8 cellular contexts compared by ENCODE assay signal in genomic region chr19:2327773-2328400, GRCh38. TPM values are rescaled to one million over a fixed set of nuclear protein-coding genes. Genes with fewer than 3 reads are reported as not detected.
DNase-seq lines count a peak whose midpoint lies in the region; ATAC-seq and TF ChIP-seq lines count a peak whose summit lies in the region.

No MANE protein-coding gene starts in this region.

- H3K9me3 Mint-ChIP-seq in T-cell = no peaks in the 10 kb centered on the region
- peaks cover 0 to 5% (median 0%) of the 10 kb centered on the region in 5 experiments for H3K9me3 Mint-ChIP-seq in brain

- H3K36me3 Mint-ChIP-seq in T-cell (peaks cover 7% of the 10 kb centered on the region), brain (peaks cover 32% of the 10 kb centered on the region)

- H3K27ac ChIP-seq in KOPT-K1 (ENCODE audit: low read depth, low read length, poor library complexity, severe bottlenecking) = peak overlapping the region; percentile 94

- peaks cover 58 to 71% (median 66%) of the 10 kb centered on the region in 3 donors for H3K4me1 Mint-ChIP-seq in T-cell
- peaks cover 78% of the 10 kb centered on the region for H3K4me1 Mint-ChIP-seq in brain

- H3K36me3 ChIP-seq in KOPT-K1 (ENCODE audit: insufficient read depth, low read length) = peaks cover 40% of the 10 kb centered on the region

- H3K27ac Mint-ChIP-seq in T-cell = peak overlapping the region; percentile 92 to 98
- H3K27ac Mint-ChIP-seq in brain = peak overlapping the region; percentile 97 to 99 (median 99)

- H3K9me3 ChIP-seq in KOPT-K1 (ENCODE audit: insufficient read depth, low read length, poor library complexity, severe bottlenecking) = no peaks in the 10 kb centered on the region

- ATAC-seq in T-cell (replicated peaks in 1 of 4) (peak in 2 of 4 experiments; percentile 1 to 64), HG02981 (IDR thresholded peaks at IDR 0.05; ENCODE audit: unreplicated experiment) (no peak)

- CTCF ChIA-PET in T-cell (lab: Charles Lee) = no interaction called here

- TF ChIP-seq CTCF in brain (conservative IDR thresholded peaks at IDR 0.05) = no peak

- intact Hi-C loops in posterior vena cava (cut with DNase I) = no loop called here

- DNase-seq in GM04504 (ENCODE audit: low read depth) (peak; percentile 68), T-cell (peak in 32 of 34 experiments; percentile 16 to 67 (median 44)), iPS-NIHi11 (ENCODE audit: low spot score) (peak; percentile 75), posterior vena cava (ENCODE audit: low spot score) (no peak)
- peak; percentile 47 for DNase-seq in stimulated activated CD4-positive, alpha-beta T cell treated with anti-CD3 and anti-CD28 coated beads, Interleukin-12 subunit alpha, Interleukin-12 subunit beta, amount 100 ng/mL, for 4 hours

- POLR2A ChIA-PET in T-cell (lab: Charles Lee) = interaction anchor here in 1 of 2 donors (0.6 to 1.0 kb wide), 2 partner anchors 148 to 156 kb away, joined by 3 to 4 read pairs; partner anchors contain the start of gene GADD45B

- H3K4me3 Mint-ChIP-seq in T-cell (peak overlapping the region; percentile 93 to 100 (median 97)), brain (peak overlapping the region; percentile 96 to 100 (median 100))

- no peaks in the 10 kb centered on the region for H3K27me3 Mint-ChIP-seq in T-cell
- peaks cover 23% of the 10 kb centered on the region for H3K27me3 Mint-ChIP-seq in brain

RNA-seq across cellular contexts. Expression of gene LSM7, which starts 0.5 kb away (rescaled TPM):
- total RNA-seq in T-cell (100 to 1,000 TPM in 3 of 5 donors, 10 to 100 TPM in 2; 86.7 to 127 (median 107) TPM), posterior vena cava (10 to 100 TPM; 46.2 to 50.5 TPM)
- 292 TPM for polyA plus RNA-seq in brain (ENCODE audit: insufficient read depth, low read depth, low replicate concordance)

RNA-seq across cellular contexts. Expression of gene SPPL2B, which starts 0.6 kb away (rescaled TPM):
- total RNA-seq in T-cell (100 to 1,000 TPM in 4 of 5 donors, 10 to 100 TPM in 1; 96.5 to 173 (median 133) TPM), posterior vena cava (10 to 100 TPM; 20.7 to 36.9 TPM)
- 66.7 TPM for polyA plus RNA-seq in brain (ENCODE audit: insufficient read depth, low read depth, low replicate concordance)

RNA-seq across cellular contexts. Expression of gene LINGO3, which starts 19.9 kb away (rescaled TPM):
- total RNA-seq in T-cell (1 to 10 TPM in 2 of 5 donors, under 1 TPM in 3; 0.23 to 1.7 (median 0.99) TPM), posterior vena cava (under 1 TPM in 1 of 2 donors, not detected in 1; 0.10 TPM)
- 3.2 TPM for polyA plus RNA-seq in brain (ENCODE audit: insufficient read depth, low read depth, low replicate concordance)

RNA-seq across cellular contexts. Expression of gene TMPRSS9, which starts 32.2 kb away (rescaled TPM):
- total RNA-seq in T-cell = not detected
- 0.15 TPM for polyA plus RNA-seq in brain (ENCODE audit: insufficient read depth, low read depth, low replicate concordance)
- not detected for total RNA-seq in posterior vena cava

RNA-seq across cellular contexts. Expression of gene PEAK3, which starts 45.9 kb away (rescaled TPM):
- total RNA-seq in T-cell = under 1 TPM in 3 of 5 donors, not detected in 2; 0.22 to 0.49 (median 0.30) TPM
- polyA plus RNA-seq in brain (ENCODE audit: insufficient read depth, low read depth, low replicate concordance) = not detected
- 1 to 10 TPM in 1 of 2 donors, under 1 TPM in 1; 0.90 to 2.0 TPM for total RNA-seq in posterior vena cava
